In genomic region chr1:8382051-8382505, GRCh38 we compare ENCODE assay signal across 10 cellular contexts.
DNase-seq lines count a peak whose midpoint lies in the region; TF ChIP-seq lines count a peak whose summit lies in the region.
"Had no signal": no experiment of that assay in that cellular context is flagged by ENCODE, and none has a peak within 500 bp of the region (broad histone marks: within the 10 kb centered on the region; RNA-seq: fewer than 3 reads in every experiment).

No MANE protein-coding gene starts in this region.

- peak overlapping the region; percentile 55 for H3K27ac ChIP-seq in RWPE1
- H3K27ac ChIP-seq in neuronal stem cell (replicated peaks; ENCODE audit: low read length): peak overlapping the region; percentile 64

- H2AK5ac ChIP-seq in neuronal stem cell (ENCODE audit: low read depth, low read length): no peak overlapping the region

- H3K4me3 Mint-ChIP-seq in CD14-positive monocyte (peak overlapping the region in 1 of 2 donors; percentile 86), glutamatergic neuron (ENCODE audit: unreplicated experiment) (no peak overlapping the region)
- H3K4me3 Mint-ChIP-seq: stimulated activated naive CD8-positive, alpha-beta T cell treated with anti-CD3 and anti-CD28 coated beads, Interleukin-15, Interleukin-2, amounts not matched to agents 100 ng/mL and 50 ng/mL, for 24 hours had no signal

- no peaks in the 10 kb centered on the region for H3K9me3 ChIP-seq in neuronal stem cell (replicated peaks in 1 of 2; ENCODE audit: control insufficient read depth in 2 of 2, insufficient read depth in 1 of 2, low read depth in 1 of 2, low read length in 2 of 2)

- peaks cover 4% of the 10 kb centered on the region for H3K79me1 ChIP-seq in neuronal stem cell (ENCODE audit: low read depth, low read length)

- no peak overlapping the region for H3K9ac ChIP-seq in neuronal stem cell (ENCODE audit: low read depth, low read length, poor library complexity)

- H3K4me3 ChIP-seq in neuronal stem cell (ENCODE audit: low read length in 2 of 2): peak overlapping the region in 1 of 2 donors; percentile 37

- no peak overlapping the region for H2BK15ac ChIP-seq in neuronal stem cell (ENCODE audit: low read length)

- DNase-seq in CD14-positive monocyte (ENCODE audit: low spot score) (no peak), RWPE1 (ENCODE audit: low spot score) (no peak), glutamatergic neuron (no peak), neuronal stem cell (ENCODE audit: low spot score) (peak; percentile 52), NCI-H146 (lab: John Stamatoyannopoulos, UW) (no peak), OCI-M2 (lab: John Stamatoyannopoulos, UW; ENCODE audit: unreplicated experiment) (no peak)
- no peak for DNase-seq in effector CD4-positive, alpha-beta T cell
- no peak for DNase-seq in activated CD8-positive, alpha-beta memory T cell treated with anti-CD3 and anti-CD28 coated beads, Interleukin-2, amount 50 U/mL, for 4 hours
- DNase-seq: PC-3 had no signal

- no peak overlapping the region for H3K23ac ChIP-seq in neuronal stem cell (ENCODE audit: low read depth, low read length, poor library complexity)

- no peak overlapping the region for H4K91ac ChIP-seq in neuronal stem cell (ENCODE audit: low read depth, low read length, poor library complexity)

- H4K8ac ChIP-seq in neuronal stem cell (ENCODE audit: low read depth, low read length): no peak overlapping the region

- peaks cover 6 to 51% of the 10 kb centered on the region in 2 donors for H3K36me3 ChIP-seq in neuronal stem cell (replicated peaks in 1 of 2; ENCODE audit: control insufficient read depth in 2 of 2, insufficient read depth in 2 of 2, low read length in 2 of 2)

- no peak overlapping the region for H3K4me2 ChIP-seq in neuronal stem cell (ENCODE audit: insufficient read depth, low read length, poor library complexity, severe bottlenecking)

- no peak overlapping the region for H3K14ac ChIP-seq in neuronal stem cell (ENCODE audit: low read length)

- H2AFZ ChIP-seq in neuronal stem cell (ENCODE audit: low read length): no peak overlapping the region

- intact Hi-C loops in CD14-positive monocyte (cut with micrococcal nuclease): no loop called here

- no peak overlapping the region for H2BK120ac ChIP-seq in neuronal stem cell (ENCODE audit: low read depth, low read length)

- no peak overlapping the region for H2BK5ac ChIP-seq in neuronal stem cell (ENCODE audit: low read length)

- peaks cover 46 to 74% of the 10 kb centered on the region in 2 donors for H3K36me3 Mint-ChIP-seq in CD14-positive monocyte
- no peaks in the 10 kb centered on the region for H3K36me3 Mint-ChIP-seq in glutamatergic neuron (ENCODE audit: unreplicated experiment)

- no peak overlapping the region for H3K18ac ChIP-seq in neuronal stem cell (ENCODE audit: low read length)

- WGBS in neuronal stem cell (ENCODE audit: extremely low coverage in 2 of 2, insufficient read length in 2 of 2, insufficient replicate concordance in 1 of 2), 2 donors: no CpG with 5 or more reads among the region's 9 CpGs

- H3K4ac ChIP-seq in neuronal stem cell (ENCODE audit: low read length): no peak overlapping the region

- peak overlapping the region in 5 of 7 donors; percentile 43 to 93 (median 81) for H3K27ac Mint-ChIP-seq in CD14-positive monocyte
- peak overlapping the region; percentile 28 for H3K27ac Mint-ChIP-seq in glutamatergic neuron (ENCODE audit: unreplicated experiment)
- H3K27ac Mint-ChIP-seq: stimulated activated naive CD8-positive, alpha-beta T cell treated with anti-CD3 and anti-CD28 coated beads, Interleukin-15, Interleukin-2, amounts not matched to agents 100 ng/mL and 50 ng/mL, for 24 hours had no signal

- H3K27me3 ChIP-seq in neuronal stem cell (ENCODE audit: control insufficient read depth in 3 of 3, insufficient read depth in 3 of 3, low read depth in 1 of 3, low read length in 3 of 3): no peaks in the 10 kb centered on the region

- TF ChIP-seq CTCF in CD14-positive monocyte (IDR thresholded peaks at IDR 0.05) (no peak), RWPE1 (conservative IDR thresholded peaks at IDR 0.05; ENCODE audit: low read depth) (no peak), glutamatergic neuron (IDR thresholded peaks at IDR 0.05; ENCODE audit: partially characterized antibody, unreplicated experiment) (no peak)

- H3K4me1 ChIP-seq in neuronal stem cell (ENCODE audit: control insufficient read depth in 2 of 2, insufficient read depth in 1 of 2, low read depth in 1 of 2, low read length in 2 of 2): peaks cover 16 to 22% of the 10 kb centered on the region in 2 donors

- CTCF ChIA-PET in RWPE1 (lab: Yijun Ruan, JAX): no interaction called here

- no peak overlapping the region for H2BK12ac ChIP-seq in neuronal stem cell (ENCODE audit: low read length)

- H3K27me3 Mint-ChIP-seq in CD14-positive monocyte (ENCODE audit: low read depth in 3 of 3) (no peaks in the 10 kb centered on the region), glutamatergic neuron (ENCODE audit: unreplicated experiment) (peaks cover 13% of the 10 kb centered on the region)
- H3K27me3 Mint-ChIP-seq: stimulated activated naive CD8-positive, alpha-beta T cell treated with anti-CD3 and anti-CD28 coated beads, Interleukin-15, Interleukin-2, amounts not matched to agents 100 ng/mL and 50 ng/mL, for 24 hours had no signal

- H3K9me3 Mint-ChIP-seq in CD14-positive monocyte (no peaks in the 10 kb centered on the region), glutamatergic neuron (ENCODE audit: unreplicated experiment) (peaks cover 14% of the 10 kb centered on the region)
- H3K9me3 Mint-ChIP-seq: stimulated activated naive CD8-positive, alpha-beta T cell treated with anti-CD3 and anti-CD28 coated beads, Interleukin-15, Interleukin-2, amounts not matched to agents 100 ng/mL and 50 ng/mL, for 24 hours had no signal

- POLR2A ChIA-PET in RWPE1 (lab: Yijun Ruan, JAX; ENCODE audit: low non-redundant PET): interaction anchor here (0.6 kb wide), 1 partner anchor 892 kb away, joined by 3 read pairs; no protein-coding TSS in a partner anchor

- peaks cover 71% of the 10 kb centered on the region for H3K4me1 Mint-ChIP-seq in CD14-positive monocyte
- H3K4me1 Mint-ChIP-seq in glutamatergic neuron (ENCODE audit: low read depth, unreplicated experiment): peaks cover 56% of the 10 kb centered on the region
